Comparison of ENCODE assay signal across 8 cellular contexts in genomic region chr11:62025429-62026105, GRCh38. TPM values are rescaled to one million over a fixed set of nuclear protein-coding genes. Genes with fewer than 3 reads are reported as not detected.
DNase-seq lines count a peak whose midpoint lies in the region; ATAC-seq and TF ChIP-seq lines count a peak whose summit lies in the region.

No MANE protein-coding gene starts in this region.

- no peaks in the 10 kb centered on the region for H3K4me1 ChIP-seq in neural progenitor cell

- H3K4me2 ChIP-seq in neural progenitor cell: no peak overlapping the region

- no peaks in the 10 kb centered on the region for H3F3A ChIP-seq in neural progenitor cell (ENCODE audit: low read depth)

- no peaks in the 10 kb centered on the region for H4K20me1 ChIP-seq in neural progenitor cell (ENCODE audit: low read depth)

- peaks cover 14% of the 10 kb centered on the region for H3K9me3 Mint-ChIP-seq in activated naive CD8-positive, alpha-beta T cell treated with anti-CD3 and anti-CD28 coated beads, Interleukin-2, amount 10 ng/mL, durations not matched to agents 7 days and 5 days
- H3K9me3 Mint-ChIP-seq in neural progenitor cell: peaks cover 28% of the 10 kb centered on the region

- H3K36me3 ChIP-seq in neural progenitor cell: no peaks in the 10 kb centered on the region

- peaks cover 2% of the 10 kb centered on the region for H3K27me3 Mint-ChIP-seq in activated naive CD8-positive, alpha-beta T cell treated with anti-CD3 and anti-CD28 coated beads, Interleukin-2, amount 10 ng/mL, durations not matched to agents 7 days and 5 days
- H3K27me3 Mint-ChIP-seq in neural progenitor cell (ENCODE audit: insufficient read depth, low read depth): peaks cover 2% of the 10 kb centered on the region

- no peak overlapping the region for H3K4me3 ChIP-seq in neural progenitor cell

- POLR2A ChIA-PET in activated naive CD8-positive, alpha-beta T cell treated with anti-CD3 and anti-CD28 coated beads, Interleukin-2, amount 10 ng/mL, durations not matched to agents 7 days and 5 days (lab: Charles Lee): interaction anchor here (0.6 to 3.0 kb wide), 5 partner anchors 53 to 631 kb away, joined by 3 to 28 read pairs (median 3); partner anchors contain the start of gene FTH1

- DNase-seq in GM04503 (ENCODE audit: low read depth): peak; percentile 87
- peak; percentile 100 for DNase-seq in SKM-1 treated with dmso at 0.1 percent for 144 hours (lab: John Stamatoyannopoulos, UW; ENCODE audit: unreplicated experiment)
- peak; percentile 59 for DNase-seq in activated naive CD8-positive, alpha-beta T cell treated with anti-CD3 and anti-CD28 coated beads, Interleukin-2, amount 10 ng/mL, durations not matched to agents 7 days and 5 days
- peak; percentile 19 for DNase-seq in hippocampal formation (lab: John Stamatoyannopoulos, UW)
- DNase-seq in stimulated activated CD4-positive, alpha-beta T cell treated with anti-CD3 and anti-CD28 coated beads, Interleukin-15, amount 100 ng/mL, for 48 hours (ENCODE audit: low read depth in 2 of 2): peak; percentile 37 to 45
- DNase-seq in neural progenitor cell (ENCODE audit: low spot score): no peak

- H2AFZ ChIP-seq in neural progenitor cell (replicated peaks): no peak overlapping the region

- H3K79me2 ChIP-seq in neural progenitor cell (ENCODE audit: low read depth): no peaks in the 10 kb centered on the region

- H3K9ac ChIP-seq in neural progenitor cell: no peak overlapping the region

- ATAC-seq in HG03108 (IDR thresholded peaks at IDR 0.05; ENCODE audit: unreplicated experiment): peak; percentile 74
- ATAC-seq in activated naive CD8-positive, alpha-beta T cell treated with anti-CD3 and anti-CD28 coated beads, Interleukin-2, amount 10 ng/mL, durations not matched to agents 7 days and 5 days (ENCODE audit: low read depth): peak; percentile 87
- no peak for ATAC-seq in GM19455 (IDR thresholded peaks at IDR 0.05; ENCODE audit: unreplicated experiment)

- peak overlapping the region; percentile 97 for H3K27ac Mint-ChIP-seq in activated naive CD8-positive, alpha-beta T cell treated with anti-CD3 and anti-CD28 coated beads, Interleukin-2, amount 10 ng/mL, durations not matched to agents 7 days and 5 days
- H3K27ac Mint-ChIP-seq in neural progenitor cell: no peak overlapping the region

- peaks cover 2% of the 10 kb centered on the region for H3K36me3 Mint-ChIP-seq in activated naive CD8-positive, alpha-beta T cell treated with anti-CD3 and anti-CD28 coated beads, Interleukin-2, amount 10 ng/mL, durations not matched to agents 7 days and 5 days
- H3K36me3 Mint-ChIP-seq in neural progenitor cell: no peaks in the 10 kb centered on the region

- peaks cover 12% of the 10 kb centered on the region for H3K4me1 Mint-ChIP-seq in activated naive CD8-positive, alpha-beta T cell treated with anti-CD3 and anti-CD28 coated beads, Interleukin-2, amount 10 ng/mL, durations not matched to agents 7 days and 5 days
- H3K4me1 Mint-ChIP-seq in neural progenitor cell: no peaks in the 10 kb centered on the region

- peak overlapping the region; percentile 71 for H3K4me3 Mint-ChIP-seq in activated naive CD8-positive, alpha-beta T cell treated with anti-CD3 and anti-CD28 coated beads, Interleukin-2, amount 10 ng/mL, durations not matched to agents 7 days and 5 days
- no peak overlapping the region for H3K4me3 Mint-ChIP-seq in neural progenitor cell

- TF ChIP-seq CTCF in neural progenitor cell (IDR thresholded peaks at IDR 0.05): no peak

- H3K27ac ChIP-seq in neural progenitor cell: no peak overlapping the region

- no peaks in the 10 kb centered on the region for H3K27me3 ChIP-seq in neural progenitor cell

- H3K9me3 ChIP-seq in neural progenitor cell (ENCODE audit: low read depth): no peaks in the 10 kb centered on the region

RNA-seq across cellular contexts. Expression of gene FTH1, which starts 58.1 kb away (rescaled TPM):
- 100 to 1,000 TPM; 793 to 808 TPM for total RNA-seq in activated naive CD8-positive, alpha-beta T cell treated with anti-CD3 and anti-CD28 coated beads, Interleukin-2, amount 10 ng/mL, durations not matched to agents 7 days and 5 days
- 649 and 846 TPM in 2 replicates for total RNA-seq in neural progenitor cell (ENCODE audit: low replicate concordance)
